In the genomic region with DNA sequence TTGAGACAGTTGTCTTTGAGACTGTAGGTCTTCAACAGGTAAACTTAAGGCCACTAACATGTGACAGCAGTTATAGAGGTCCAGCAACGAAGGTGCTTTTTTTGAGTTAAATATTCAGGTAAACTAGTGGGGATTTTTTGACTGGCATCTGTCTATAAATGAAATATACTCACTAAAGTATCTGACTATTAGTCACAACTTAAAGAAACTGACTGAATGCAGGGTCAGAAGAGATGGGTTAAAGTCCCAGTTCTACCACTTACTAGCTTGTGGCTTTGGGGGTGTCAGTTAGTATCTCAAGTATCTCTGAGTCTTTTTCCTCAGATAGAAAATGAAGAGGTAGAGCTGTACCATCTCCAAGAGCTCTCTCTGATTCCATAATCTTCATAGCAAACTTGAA, we compare ENCODE assay signal across 14 cellular contexts. TPM values are rescaled to one million over a fixed set of nuclear protein-coding genes. Genes with fewer than 3 reads are reported as not detected.
DNase-seq lines count a peak whose midpoint lies in the region; ATAC-seq and TF ChIP-seq lines count a peak whose summit lies in the region.
"Had no signal": no experiment of that assay in that cellular context is flagged by ENCODE, and none has a peak within 500 bp of the region (broad histone marks: within the 10 kb centered on the region; RNA-seq: fewer than 3 reads in every experiment).

No MANE protein-coding gene starts in this region.

- TF ChIP-seq CTCF in Panc1 (IDR thresholded peaks at IDR 0.05) (no peak), osteoblast (IDR thresholded peaks at IDR 0.05; ENCODE audit: extremely low read depth, low read depth, low read length) (no peak), GM13977 (IDR thresholded peaks at IDR 0.05; ENCODE audit: extremely low read depth, insufficient read depth, missing control alignments) (no peak)

- no peak for DNase-seq in activated CD4-positive, alpha-beta T cell treated with anti-CD3 and anti-CD28 coated beads for 36 hours
- DNase-seq in activated CD4-positive, alpha-beta T cell treated with anti-CD3 and anti-CD28 coated beads for 1 hour, result no peak
- DNase-seq in Panc1 (ENCODE audit: low read depth, low spot score) (no peak), osteoblast (ENCODE audit: insufficient read length, low spot score, missing footprints) (no peak), GM13977 (ENCODE audit: low spot score) (no peak), NCI-H526 (lab: John Stamatoyannopoulos, UW) (no peak), NCI-H1694 treated with DMSO at 0.1 percent for 48 hours (lab: John Stamatoyannopoulos, UW) (no peak)
- DNase-seq: activated gamma-delta T cell treated with Interleukin-2 at 50 U/mL for 16 hours, NCI-H1694, WERI-Rb-1 had no signal

- no peaks in the 10 kb centered on the region for H4K20me1 ChIP-seq in osteoblast (ENCODE audit: insufficient read depth, low read length)

- H3K36me3 ChIP-seq in Panc1 (ENCODE audit: control insufficient read depth, insufficient read depth, low read length) (peaks cover 8% of the 10 kb centered on the region; the same call in 1 of the 2 replicates), osteoblast (ENCODE audit: insufficient read depth, low read length) (peaks cover 6% of the 10 kb centered on the region)

- peaks cover 34% of the 10 kb centered on the region for H3K4me1 Mint-ChIP-seq in activated CD4-positive, alpha-beta T cell treated with anti-CD3 and anti-CD28 coated beads for 36 hours

- H3K4me1 ChIP-seq in Panc1 (ENCODE audit: control insufficient read depth, insufficient read depth, low read length), result peaks cover 31% of the 10 kb centered on the region
- H3K4me1 ChIP-seq in osteoblast (ENCODE audit: insufficient read depth, low read length), result no peaks in the 10 kb centered on the region
- H3K4me1 ChIP-seq: SJSA1 had no signal

- H3K27ac ChIP-seq in Panc1 (ENCODE audit: low read length), result peak overlapping the region; percentile 68
- peak overlapping the region; percentile 9 for H3K27ac ChIP-seq in osteoblast (ENCODE audit: low read depth, low read length)
- H3K27ac ChIP-seq: SJSA1, WERI-Rb-1 had no signal

- no peaks in the 10 kb centered on the region for H3K27me3 Mint-ChIP-seq in activated CD4-positive, alpha-beta T cell treated with anti-CD3 and anti-CD28 coated beads for 36 hours

- H2AFZ ChIP-seq in osteoblast (ENCODE audit: low read length), result no peak overlapping the region

- H3K4me3 Mint-ChIP-seq in activated CD4-positive, alpha-beta T cell treated with anti-CD3 and anti-CD28 coated beads for 36 hours, result no peak overlapping the region

- BruUV-seq in Panc1 (replicated peaks; lab: Mats Ljungman, UMichigan), result no TSS peak

- H3K9me3 Mint-ChIP-seq in activated CD4-positive, alpha-beta T cell treated with anti-CD3 and anti-CD28 coated beads for 36 hours (ENCODE audit: low read depth), result no peaks in the 10 kb centered on the region

- no peaks in the 10 kb centered on the region for H3K9me3 ChIP-seq in Panc1 (ENCODE audit: control insufficient read depth, insufficient read depth, low read depth, low read length)
- no peaks in the 10 kb centered on the region for H3K9me3 ChIP-seq in osteoblast (ENCODE audit: low read depth, low read length)
- H3K9me3 ChIP-seq: SJSA1 had no signal

- H3K4me2 ChIP-seq in osteoblast (ENCODE audit: insufficient read depth, low read length), result no peak overlapping the region

- in situ Hi-C loops in Panc1 (cut with HindIII; ENCODE audit: low pct_unique_long_range_greater_than_20kb, low sequenced_read_pairs) (no loop called here), GM13977 (cut with MboI; ENCODE audit: low pct_unique_long_range_greater_than_20kb, low sequenced_read_pairs, unreplicated experiment) (no loop called here)

- POLR2A ChIA-PET in activated CD4-positive, alpha-beta T cell treated with anti-CD3 and anti-CD28 coated beads for 36 hours (lab: Charles Lee), result no interaction called here
- POLR2A ChIA-PET in Panc1 (lab: Charles Lee), result interaction anchor here (0.6 kb wide), 1 partner anchor 611 kb away, joined by 3 read pairs; no protein-coding TSS in a partner anchor

- CTCF ChIA-PET in activated CD4-positive, alpha-beta T cell treated with anti-CD3 and anti-CD28 coated beads for 36 hours (lab: Charles Lee), result interaction anchor here (0.7 to 1.9 kb wide), 5 partner anchors 10 to 815 kb away, joined by 3 to 6 read pairs (median 3); no protein-coding TSS in a partner anchor
- CTCF ChIA-PET in Panc1 (lab: Charles Lee), result interaction anchor here (1.0 kb wide), 1 partner anchor 818 kb away, joined by 3 read pairs; no protein-coding TSS in a partner anchor

- H3K79me2 ChIP-seq in osteoblast (ENCODE audit: insufficient read depth, low read length), result no peaks in the 10 kb centered on the region

- peaks cover 58% of the 10 kb centered on the region for H3K36me3 Mint-ChIP-seq in activated CD4-positive, alpha-beta T cell treated with anti-CD3 and anti-CD28 coated beads for 36 hours (ENCODE audit: low read depth)

- H3K4me3 ChIP-seq in Panc1 (ENCODE audit: low read depth in 2 of 2, low read length in 2 of 2) (no peak overlapping the region), osteoblast (ENCODE audit: insufficient read depth, low read length) (no peak overlapping the region)
- H3K4me3 ChIP-seq: SJSA1 had no signal

- intact Hi-C loops in activated CD4-positive, alpha-beta T cell treated with anti-CD3 and anti-CD28 coated beads for 36 hours (cut with DNase I, micrococcal nuclease), result loop anchor here (1.0 to 5.0 kb wide), 5 partner anchors 20 to 818 kb away; a partner anchor contains a TSS
- intact Hi-C loops in Panc1 (cut with micrococcal nuclease; ENCODE audit: unreplicated experiment), result loop anchor here (10.0 kb wide), 1 partner anchor 820 kb away; a partner anchor contains a TSS

- peak overlapping the region; percentile 93 for H3K27ac Mint-ChIP-seq in activated CD4-positive, alpha-beta T cell treated with anti-CD3 and anti-CD28 coated beads for 36 hours

- no peaks in the 10 kb centered on the region for H3K27me3 ChIP-seq in Panc1 (ENCODE audit: control insufficient read depth, insufficient read depth, low read length)
- H3K27me3 ChIP-seq in osteoblast (ENCODE audit: insufficient read depth, low read length), result no peaks in the 10 kb centered on the region
- H3K27me3 ChIP-seq: SJSA1 had no signal

- ATAC-seq in activated CD4-positive, alpha-beta T cell treated with anti-CD3 and anti-CD28 coated beads for 36 hours, result peak; percentile 73
- peak; percentile 23 for ATAC-seq in HG02642 (IDR thresholded peaks at IDR 0.05; ENCODE audit: poor library complexity, unreplicated experiment)
- ATAC-seq in Panc1, result peak; percentile 5; the same call in 1 of the 2 replicates

RNA-seq across cellular contexts. Expression of a gene that starts 18.0 kb away (rescaled TPM):
- 100 to 1,000 TPM; 148 to 250 TPM for total RNA-seq in activated CD4-positive, alpha-beta T cell treated with anti-CD3 and anti-CD28 coated beads for 36 hours
- 61.7 TPM for total RNA-seq in Panc1 (2021; ENCODE audit: unreplicated experiment)
- polyA plus RNA-seq in Panc1 (2012; ENCODE audit: insufficient read length), result 31.3 TPM
- 17.0 and 17.1 TPM in 2 replicates for total RNA-seq in osteoblast

RNA-seq across cellular contexts. Expression of a gene that starts 18.9 kb away (rescaled TPM):
- 100 to 1,000 TPM; 163 to 181 TPM for total RNA-seq in activated CD4-positive, alpha-beta T cell treated with anti-CD3 and anti-CD28 coated beads for 36 hours
- total RNA-seq in Panc1 (2021; ENCODE audit: unreplicated experiment) (59.6 TPM), osteoblast (6.5 and 8.3 TPM in 2 replicates)
- polyA plus RNA-seq in Panc1 (2012; ENCODE audit: insufficient read length), result 92.9 TPM

RNA-seq across cellular contexts. Expression of a gene that starts 40.0 kb away (rescaled TPM):
- not detected for total RNA-seq in activated CD4-positive, alpha-beta T cell treated with anti-CD3 and anti-CD28 coated beads for 36 hours
- total RNA-seq in Panc1 (2021; ENCODE audit: unreplicated experiment), result not detected
- 0.30 TPM for polyA plus RNA-seq in Panc1 (2012; ENCODE audit: insufficient read length)
- 18.1 and 18.3 TPM in 2 replicates for total RNA-seq in osteoblast
- total RNA-seq: renal cortical epithelial cell, SJSA1, temporal lobe had no signal

RNA-seq across cellular contexts. Expression of a gene that starts 50.8 kb away (rescaled TPM):
- 1 to 10 TPM; 2.6 to 2.8 TPM for total RNA-seq in activated CD4-positive, alpha-beta T cell treated with anti-CD3 and anti-CD28 coated beads for 36 hours
- total RNA-seq in Panc1 (2021; ENCODE audit: unreplicated experiment) (5.5 TPM), osteoblast (9.8 and 10.9 TPM in 2 replicates)
- polyA plus RNA-seq in Panc1 (2012; ENCODE audit: insufficient read length), result 2.6 TPM

Comparison
In these comparisons a context has a peak if more than half of its experiments do, and no peak if none do; other contexts are left out.
1. ATAC-seq: peak in every context shown above with its lines; median percentile 73 in activated CD4-positive, alpha-beta T cell treated with anti-CD3 and anti-CD28 coated beads for 36 hours; 23 in HG02642; 5 in Panc1.
2. RNA of a gene that starts 40.0 kb away (total RNA-seq): 18.1 to 18.3 TPM in osteoblast; not detected in activated CD4-positive, alpha-beta T cell treated with anti-CD3 and anti-CD28 coated beads for 36 hours and not detected in Panc1 (single experiment); every median in the first group is over 10 times any median in the second.